15 cellular contexts compared by ENCODE assay signal in genomic region chr1:61605607-61606321, GRCh38.
DNase-seq lines count a peak whose midpoint lies in the region; ATAC-seq, FAIRE-seq and TF ChIP-seq lines count a peak whose summit lies in the region.
"Had no signal": no experiment of that assay in that cellular context is flagged by ENCODE, and none has a peak within 500 bp of the region (broad histone marks: within the 10 kb centered on the region; RNA-seq: fewer than 3 reads in every experiment).

No MANE protein-coding gene starts in this region.

- peaks cover 8% of the 10 kb centered on the region for H3K4me1 ChIP-seq in astrocyte (ENCODE audit: insufficient read depth, low read length)
- H3K4me1 ChIP-seq in gastroesophageal sphincter, result no peaks in the 10 kb centered on the region
- H3K4me1 ChIP-seq in suprapubic skin, result peaks cover 36% of the 10 kb centered on the region
- H3K4me1 ChIP-seq: HAP-1 had no signal

- ATAC-seq in gastroesophageal sphincter, result no peak
- ATAC-seq in HG03432 (IDR thresholded peaks at IDR 0.05; ENCODE audit: unreplicated experiment), result no peak
- ATAC-seq: stimulated activated naive B cell treated with anti-CD40 and anti-IgM and Interleukin-4, amounts not matched to agents 10 μg/mL and 1 μg/mL and 100 μg/mL, for 72 hours had no signal

- no peak for TF ChIP-seq EP300 in gastroesophageal sphincter (IDR thresholded peaks at IDR 0.05)
- no peak for TF ChIP-seq EP300 in suprapubic skin (IDR thresholded peaks at IDR 0.05)

- TF ChIP-seq CTCF in HFFc6 (IDR thresholded peaks at IDR 0.05) (no peak), astrocyte (IDR thresholded peaks at IDR 0.05; ENCODE audit: insufficient read depth, low read depth, low read length) (no peak), gastroesophageal sphincter (IDR thresholded peaks at IDR 0.05) (no peak), suprapubic skin (IDR thresholded peaks at IDR 0.05) (no peak)

- H3K4me3 ChIP-seq in astrocyte (ENCODE audit: insufficient read depth, low read depth, low read length) (no peak overlapping the region), gastroesophageal sphincter (no peak overlapping the region), suprapubic skin (no peak overlapping the region)
- H3K4me3 ChIP-seq: HAP-1 had no signal

- H3K27ac Mint-ChIP-seq in HFFc6 (peak overlapping the region; percentile 84), astrocyte (ENCODE audit: unreplicated experiment) (peak overlapping the region; percentile 14)
- H3K27ac Mint-ChIP-seq: stimulated activated naive B cell treated with anti-CD40 and anti-IgM and Interleukin-4, amounts not matched to agents 10 μg/mL and 1 μg/mL and 100 μg/mL, for 72 hours had no signal

- DNase-seq in HFFc6, result peak; percentile 41
- DNase-seq in astrocyte (ENCODE audit: low read depth), result peak; percentile 23
- DNase-seq in suprapubic skin (ENCODE audit: low spot score in 2 of 2), result no peak
- DNase-seq in cortex of kidney (lab: John Stamatoyannopoulos, UW), result no peak
- no peak for DNase-seq in COR-L47 (lab: John Stamatoyannopoulos, UW)
- DNase-seq: activated effector memory CD4-positive, alpha-beta T cell treated with anti-CD3 and anti-CD28 coated beads, Interleukin-2, amount 50 U/mL, for 16 hours; KG1; NCI-H2081 treated with DMSO at 0.1 percent for 48 hours; stimulated activated CD4-positive, alpha-beta T cell treated with anti-CD3 and anti-CD28 coated beads, Interleukin-2, amount 100 ng/mL, for 24 hours; stimulated activated naive B cell treated with anti-CD40 and anti-IgM and Interleukin-4, amounts not matched to agents 10 μg/mL and 1 μg/mL and 100 μg/mL, for 72 hours had no signal

- H3K79me2 ChIP-seq in astrocyte (ENCODE audit: insufficient read depth, low read length), result no peaks in the 10 kb centered on the region

- TF ChIP-seq POLR2A in gastroesophageal sphincter (IDR thresholded peaks at IDR 0.05), result no peak
- no peak for TF ChIP-seq POLR2A in suprapubic skin (IDR thresholded peaks at IDR 0.05)

- H3K36me3 ChIP-seq in astrocyte (ENCODE audit: insufficient read depth, low read length) (no peaks in the 10 kb centered on the region), gastroesophageal sphincter (no peaks in the 10 kb centered on the region), suprapubic skin (no peaks in the 10 kb centered on the region)
- H3K36me3 ChIP-seq: HAP-1 had no signal

- H3K4me3 Mint-ChIP-seq in HFFc6 (peak overlapping the region; percentile 59), astrocyte (ENCODE audit: unreplicated experiment) (no peak overlapping the region)
- H3K4me3 Mint-ChIP-seq: central memory CD8-positive, alpha-beta T cell; stimulated activated naive B cell treated with anti-CD40 and anti-IgM and Interleukin-4, amounts not matched to agents 10 μg/mL and 1 μg/mL and 100 μg/mL, for 72 hours had no signal

- H3K9me3 Mint-ChIP-seq in HFFc6 (no peaks in the 10 kb centered on the region), astrocyte (ENCODE audit: unreplicated experiment) (no peaks in the 10 kb centered on the region)
- H3K9me3 Mint-ChIP-seq: central memory CD8-positive, alpha-beta T cell; stimulated activated naive B cell treated with anti-CD40 and anti-IgM and Interleukin-4, amounts not matched to agents 10 μg/mL and 1 μg/mL and 100 μg/mL, for 72 hours had no signal

- H2AFZ ChIP-seq in astrocyte (ENCODE audit: low read depth, low read length), result no peak overlapping the region

- FAIRE-seq in astrocyte (lab: Jason Lieb, UNC), result no peak
- FAIRE-seq: GM12892 had no signal

- H3K9ac ChIP-seq in astrocyte (ENCODE audit: low read length), result peak overlapping the region; percentile 17

- no peaks in the 10 kb centered on the region for H3K27me3 ChIP-seq in astrocyte (ENCODE audit: insufficient read depth, low read length)
- H3K27me3 ChIP-seq in gastroesophageal sphincter, result no peaks in the 10 kb centered on the region
- no peaks in the 10 kb centered on the region for H3K27me3 ChIP-seq in suprapubic skin

- H3K4me2 ChIP-seq in astrocyte (ENCODE audit: low read length), result peak overlapping the region; percentile 32

- H3K36me3 Mint-ChIP-seq in HFFc6 (ENCODE audit: low read depth) (no peaks in the 10 kb centered on the region), astrocyte (ENCODE audit: low read depth, unreplicated experiment) (no peaks in the 10 kb centered on the region)
- H3K36me3 Mint-ChIP-seq: stimulated activated naive B cell treated with anti-CD40 and anti-IgM and Interleukin-4, amounts not matched to agents 10 μg/mL and 1 μg/mL and 100 μg/mL, for 72 hours had no signal

- H3K9me3 ChIP-seq in astrocyte (ENCODE audit: insufficient read depth, low read depth, low read length) (no peaks in the 10 kb centered on the region), gastroesophageal sphincter (no peaks in the 10 kb centered on the region), suprapubic skin (no peaks in the 10 kb centered on the region)
- H3K9me3 ChIP-seq: HAP-1 had no signal

- peak overlapping the region; percentile 60 for H3K27ac ChIP-seq in astrocyte (ENCODE audit: low read depth, low read length)
- H3K27ac ChIP-seq in gastroesophageal sphincter, result peak overlapping the region; percentile 56 to 65 (median 59)
- H3K27ac ChIP-seq in suprapubic skin, result peak overlapping the region; percentile 85

- no peaks in the 10 kb centered on the region for H4K20me1 ChIP-seq in astrocyte (ENCODE audit: insufficient read depth, low read length)

- WGBS in gastroesophageal sphincter (ENCODE audit: low coverage in 1 of 2), 2 donors, result 43 to 79% methylated on average over 4 of the region's 4 CpGs
- 46% methylated on average over 4 of the region's 4 CpGs for WGBS in suprapubic skin

- H3K27me3 Mint-ChIP-seq in HFFc6 (ENCODE audit: insufficient read depth) (no peaks in the 10 kb centered on the region), astrocyte (ENCODE audit: low read depth, unreplicated experiment) (peaks cover 1% of the 10 kb centered on the region)
- H3K27me3 Mint-ChIP-seq: central memory CD8-positive, alpha-beta T cell had no signal

- H3K4me1 Mint-ChIP-seq in HFFc6 (ENCODE audit: low read depth) (peaks cover 54% of the 10 kb centered on the region), astrocyte (ENCODE audit: low read depth, unreplicated experiment) (peaks cover 19% of the 10 kb centered on the region)
- H3K4me1 Mint-ChIP-seq: central memory CD8-positive, alpha-beta T cell; stimulated activated naive B cell treated with anti-CD40 and anti-IgM and Interleukin-4, amounts not matched to agents 10 μg/mL and 1 μg/mL and 100 μg/mL, for 72 hours had no signal

Comparison
In these comparisons a context has a peak if more than half of its experiments do, and no peak if none do; other contexts are left out.
1. DNase-seq: peak in HFFc6 (single experiment) and astrocyte (single experiment); none in suprapubic skin (0 of 2), cortex of kidney (single experiment) and COR-L47 (single experiment).
2. Peak in every context shown above with its lines, with median percentiles within 50 percentile points of each other: H3K27ac ChIP-seq.